23 cellular contexts compared by ENCODE assay signal in the genomic region with DNA sequence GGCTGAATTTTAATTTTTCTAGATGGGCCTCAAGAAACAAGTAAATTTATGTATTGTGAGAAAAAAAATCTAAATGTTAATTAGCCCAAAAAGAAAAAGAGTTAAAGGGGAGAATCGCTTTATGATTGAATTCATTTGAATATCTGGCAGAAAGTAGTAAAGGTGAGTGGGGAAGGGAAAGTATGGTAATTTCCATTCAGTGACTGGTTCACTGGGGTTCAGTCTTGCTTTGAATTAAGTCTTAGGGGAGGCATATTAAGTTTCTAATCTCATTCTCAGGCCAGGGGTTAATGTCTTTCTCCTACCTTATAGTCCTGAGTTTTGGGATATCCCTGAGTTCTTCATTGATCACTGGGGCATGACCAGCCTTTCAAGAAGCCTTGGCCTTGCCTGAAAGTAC.
A peak's percentile ranks its signal among the peaks of the same experiment; 100 is the strongest.
DNase-seq lines count a peak whose midpoint lies in the region; ATAC-seq, FAIRE-seq and TF ChIP-seq lines count a peak whose summit lies in the region.
"Had no signal": no experiment of that assay in that cellular context is flagged by ENCODE, and none has a peak within 500 bp of the region (broad histone marks: within the 10 kb centered on the region; RNA-seq: fewer than 3 reads in every experiment).

No MANE protein-coding gene starts in this region.

- H3K4me1 ChIP-seq in K562 (replicated peaks in 1 of 2; ENCODE audit: control insufficient read depth in 2 of 2, insufficient read depth in 2 of 2, low read length in 2 of 2) (no peaks in the 10 kb centered on the region), neuronal stem cell (ENCODE audit: control insufficient read depth in 2 of 2, insufficient read depth in 1 of 2, low read depth in 1 of 2, low read length in 2 of 2) (no peaks in the 10 kb centered on the region), gastroesophageal sphincter (no peaks in the 10 kb centered on the region)
- H3K4me1 ChIP-seq: BE2C had no signal

- H3K18ac ChIP-seq in neuronal stem cell (ENCODE audit: low read length): no peak overlapping the region

- no TSS peak for BruUV-seq in K562 (replicated peaks; lab: Mats Ljungman, UMichigan)

- H3K9ac ChIP-seq in K562 (ENCODE audit: insufficient read depth in 1 of 2, low read depth in 2 of 2, low read length in 2 of 2) (no peak overlapping the region), neuronal stem cell (ENCODE audit: low read depth, low read length, poor library complexity) (no peak overlapping the region)

- CTCF ChIA-PET in K562 (lab: Yijun Ruan, JAX; ENCODE audit: low intra/inter-chr PET ratio): no interaction called here

- TF ChIP-seq RAD21 in K562 (CRISPR knock-in tag; conservative IDR thresholded peaks at IDR 0.05 in 1 of 2, IDR thresholded peaks at IDR 0.05 in 1 of 2): no peak

- no peaks in the 10 kb centered on the region for H3K36me3 ChIP-seq in K562 (ENCODE audit: control insufficient read depth, insufficient read depth, low read length)
- H3K36me3 ChIP-seq in neuronal stem cell (replicated peaks in 1 of 2; ENCODE audit: control insufficient read depth in 2 of 2, insufficient read depth in 2 of 2, low read length in 2 of 2): no peaks in the 10 kb centered on the region
- no peaks in the 10 kb centered on the region for H3K36me3 ChIP-seq in gastroesophageal sphincter
- H3K36me3 ChIP-seq: BE2C, SJSA1 had no signal

- H3K9me3 ChIP-seq in K562 (replicated peaks; ENCODE audit: control insufficient read depth, insufficient read depth, low read depth, low read length) (no peaks in the 10 kb centered on the region), neuronal stem cell (replicated peaks in 1 of 2; ENCODE audit: control insufficient read depth in 2 of 2, insufficient read depth in 1 of 2, low read depth in 1 of 2, low read length in 2 of 2) (no peaks in the 10 kb centered on the region), gastroesophageal sphincter (no peaks in the 10 kb centered on the region)
- H3K9me3 ChIP-seq: BE2C, SJSA1 had no signal

- FAIRE-seq in K562 (lab: Jason Lieb, UNC): peak; percentile 29

- H4K8ac ChIP-seq in neuronal stem cell (ENCODE audit: low read depth, low read length): no peak overlapping the region

- H4K91ac ChIP-seq in neuronal stem cell (ENCODE audit: low read depth, low read length, poor library complexity): no peak overlapping the region

- TF ChIP-seq POLR2A in K562 (conservative IDR thresholded peaks at IDR 0.05): no peak
- no peak for TF ChIP-seq POLR2A in gastroesophageal sphincter (IDR thresholded peaks at IDR 0.05)

- H2BK15ac ChIP-seq in neuronal stem cell (ENCODE audit: low read length): no peak overlapping the region

- H2BK120ac ChIP-seq in neuronal stem cell (ENCODE audit: low read depth, low read length): no peak overlapping the region

- no peak overlapping the region for H2AFZ ChIP-seq in K562 (ENCODE audit: low read depth, low read length)
- peak overlapping the region; percentile 35 for H2AFZ ChIP-seq in neuronal stem cell (ENCODE audit: low read length)

- peak; percentile 14 for DNase-seq in NCI-H2171 treated with DMSO at 0.1 percent for 48 hours (lab: John Stamatoyannopoulos, UW)
- no peak for DNase-seq in NCI-H2171 (lab: John Stamatoyannopoulos, UW)
- DNase-seq in K562 (ENCODE audit: extremely low read depth in 1 of 4, low spot score in 3 of 4): no peak
- no peak for DNase-seq in neuronal stem cell (ENCODE audit: low spot score)
- no peak for DNase-seq in GF-D8 (lab: John Stamatoyannopoulos, UW)
- no peak for DNase-seq in NCI-H69 (lab: John Stamatoyannopoulos, UW)
- DNase-seq: 8988T, ACHN, BE2C, Calu3, DMS79 treated with DMSO at 0.1 percent for 48 hours, Karpas-422, NCI-H1092, NCI-H1436, NCI-H187, NCI-H2081 treated with DMSO at 0.1 percent for 48 hours, NCI-H446 treated with DMSO at 0.1 percent for 48 hours, NCI-H82, Right ventricle myocardium superior, RPMI8226 had no signal

- H3K27ac ChIP-seq in K562 (ENCODE audit: extremely low read depth, low read depth, low read length) (no peak overlapping the region), neuronal stem cell (replicated peaks; ENCODE audit: low read length) (no peak overlapping the region), gastroesophageal sphincter (no peak overlapping the region)
- H3K27ac ChIP-seq: SJSA1 had no signal

- H3K4me3 ChIP-seq in K562: no peak overlapping the region
- H3K4me3 ChIP-seq in neuronal stem cell (ENCODE audit: low read length in 2 of 2): no peak overlapping the region
- no peak overlapping the region for H3K4me3 ChIP-seq in gastroesophageal sphincter
- H3K4me3 ChIP-seq: SJSA1 had no signal

- WGBS in K562 (ENCODE audit: insufficient coverage, low coverage, missing lambda C conversion rate): 0% methylated on average over 1 of the region's 1 CpG
- no CpG with 5 or more reads among the region's 1 CpG for WGBS in neuronal stem cell (ENCODE audit: extremely low coverage in 2 of 2, insufficient read length in 2 of 2, insufficient replicate concordance in 1 of 2), 2 donors
- WGBS in gastroesophageal sphincter (ENCODE audit: low coverage in 1 of 2), 2 donors: 100% methylated on average over 1 of the region's 1 CpG

- H3K9me1 ChIP-seq in K562 (ENCODE audit: control insufficient read depth, insufficient read depth, low read length): no peaks in the 10 kb centered on the region

- H3K14ac ChIP-seq in neuronal stem cell (ENCODE audit: low read length): no peak overlapping the region

- H2AK5ac ChIP-seq in neuronal stem cell (ENCODE audit: low read depth, low read length): no peak overlapping the region

- H3K4ac ChIP-seq in neuronal stem cell (ENCODE audit: low read length): no peak overlapping the region

- no peaks in the 10 kb centered on the region for H3K79me2 ChIP-seq in K562 (ENCODE audit: control insufficient read depth, insufficient read depth, low read length)

- no peaks in the 10 kb centered on the region for H3K27me3 ChIP-seq in K562 (ENCODE audit: control insufficient read depth in 2 of 2, insufficient read depth in 2 of 2, low read length in 2 of 2)
- no peaks in the 10 kb centered on the region for H3K27me3 ChIP-seq in neuronal stem cell (ENCODE audit: control insufficient read depth in 3 of 3, insufficient read depth in 3 of 3, low read depth in 1 of 3, low read length in 3 of 3)
- no peaks in the 10 kb centered on the region for H3K27me3 ChIP-seq in gastroesophageal sphincter
- H3K27me3 ChIP-seq: BE2C, SJSA1 had no signal

- intact Hi-C loops in K562 (cut with micrococcal nuclease): no loop called here

- H2BK12ac ChIP-seq in neuronal stem cell (ENCODE audit: low read length): no peak overlapping the region

- H4K20me1 ChIP-seq in K562 (replicated peaks; ENCODE audit: control insufficient read depth, insufficient read depth, low read length): no peaks in the 10 kb centered on the region

- POLR2A ChIA-PET in K562 (lab: Yijun Ruan, JAX): interaction anchor here (0.6 to 0.7 kb wide), 2 partner anchors 9 to 350 kb away, joined by 3 to 4 read pairs; no protein-coding TSS in a partner anchor

- H3K23ac ChIP-seq in neuronal stem cell (ENCODE audit: low read depth, low read length, poor library complexity): no peak overlapping the region

- no peaks in the 10 kb centered on the region for H3K79me1 ChIP-seq in neuronal stem cell (ENCODE audit: low read depth, low read length)

- in situ Hi-C loops in K562 (cut with MboI): no loop called here

- TF ChIP-seq CTCF in K562 (IDR thresholded peaks at IDR 0.05 in 2 of 3, conservative IDR thresholded peaks at IDR 0.05 in 1 of 3; ENCODE audit: insufficient read depth in 2 of 3, low read depth in 1 of 3, low read length in 3 of 3) (no peak), gastroesophageal sphincter (IDR thresholded peaks at IDR 0.05) (no peak)

- TF ChIP-seq EP300 in K562 (IDR thresholded peaks at IDR 0.05; ENCODE audit: low read length) (no peak), gastroesophageal sphincter (IDR thresholded peaks at IDR 0.05) (no peak)

- no peak overlapping the region for H2BK5ac ChIP-seq in neuronal stem cell (ENCODE audit: low read length)

- ATAC-seq in K562 (no peak), gastroesophageal sphincter (no peak), HG03095 (IDR thresholded peaks at IDR 0.05; ENCODE audit: unreplicated experiment) (no peak)

- H3K4me2 ChIP-seq in K562 (ENCODE audit: insufficient read depth, low read length): no peak overlapping the region
- no peak overlapping the region for H3K4me2 ChIP-seq in neuronal stem cell (ENCODE audit: insufficient read depth, low read length, poor library complexity, severe bottlenecking)

TF ChIP-seq in K562, 482 proteins besides CTCF, POLR2A, EP300 and RAD21:
- no peak for TF ChIP-seq ETV6 (IDR thresholded peaks at IDR 0.05; ENCODE audit: borderline replicate concordance in 1 of 2, low read depth in 2 of 2, low read length in 1 of 2)
- TF ChIP-seq ETV6 (CRISPR knock-in tag; IDR thresholded peaks at IDR 0.05; ENCODE audit: borderline replicate concordance): no peak
- no peak for TF ChIP-seq GTF2A2 (tag; IDR thresholded peaks at IDR 0.05)
- no peak for TF ChIP-seq SAFB2 (IDR thresholded peaks at IDR 0.05; ENCODE audit: borderline replicate concordance, low read depth, low read length, severe bottlenecking)
- no peak for TF ChIP-seq ZNF184 (CRISPR knock-in tag; IDR thresholded peaks at IDR 0.05)
- no peak for TF ChIP-seq ZNF124 (CRISPR knock-in tag; IDR thresholded peaks at IDR 0.05)
- TF ChIP-seq, protein P1, sequence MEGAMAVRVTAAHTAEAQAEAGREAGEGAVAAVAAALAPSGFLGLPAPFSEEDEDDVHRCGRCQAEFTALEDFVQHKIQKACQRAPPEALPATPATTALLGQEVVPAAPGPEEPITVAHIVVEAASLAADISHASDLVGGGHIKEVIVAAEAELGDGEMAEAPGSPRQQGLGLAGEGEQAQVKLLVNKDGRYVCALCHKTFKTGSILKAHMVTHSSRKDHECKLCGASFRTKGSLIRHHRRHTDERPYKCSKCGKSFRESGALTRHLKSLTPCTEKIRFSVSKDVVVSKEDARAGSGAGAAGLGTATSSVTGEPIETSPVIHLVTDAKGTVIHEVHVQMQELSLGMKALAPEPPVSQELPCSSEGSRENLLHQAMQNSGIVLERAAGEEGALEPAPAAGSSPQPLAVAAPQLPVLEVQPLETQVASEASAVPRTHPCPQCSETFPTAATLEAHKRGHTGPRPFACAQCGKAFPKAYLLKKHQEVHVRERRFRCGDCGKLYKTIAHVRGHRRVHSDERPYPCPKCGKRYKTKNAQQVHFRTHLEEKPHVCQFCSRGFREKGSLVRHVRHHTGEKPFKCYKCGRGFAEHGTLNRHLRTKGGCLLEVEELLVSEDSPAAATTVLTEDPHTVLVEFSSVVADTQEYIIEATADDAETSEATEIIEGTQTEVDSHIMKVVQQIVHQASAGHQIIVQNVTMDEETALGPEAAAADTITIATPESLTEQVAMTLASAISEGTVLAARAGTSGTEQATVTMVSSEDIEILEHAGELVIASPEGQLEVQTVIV (CRISPR knock-in tag; IDR thresholded peaks at IDR 0.05; ENCODE audit: borderline replicate concordance): no peak
- TF ChIP-seq TAF15 (IDR thresholded peaks at IDR 0.05; ENCODE audit: low read depth, low read length): no peak
- no peak for TF ChIP-seq ARID2 (IDR thresholded peaks at IDR 0.05)
TF ChIP-seq in K562: peak in this region for 0.
